8 cellular contexts compared by ENCODE assay signal in the genomic region with DNA sequence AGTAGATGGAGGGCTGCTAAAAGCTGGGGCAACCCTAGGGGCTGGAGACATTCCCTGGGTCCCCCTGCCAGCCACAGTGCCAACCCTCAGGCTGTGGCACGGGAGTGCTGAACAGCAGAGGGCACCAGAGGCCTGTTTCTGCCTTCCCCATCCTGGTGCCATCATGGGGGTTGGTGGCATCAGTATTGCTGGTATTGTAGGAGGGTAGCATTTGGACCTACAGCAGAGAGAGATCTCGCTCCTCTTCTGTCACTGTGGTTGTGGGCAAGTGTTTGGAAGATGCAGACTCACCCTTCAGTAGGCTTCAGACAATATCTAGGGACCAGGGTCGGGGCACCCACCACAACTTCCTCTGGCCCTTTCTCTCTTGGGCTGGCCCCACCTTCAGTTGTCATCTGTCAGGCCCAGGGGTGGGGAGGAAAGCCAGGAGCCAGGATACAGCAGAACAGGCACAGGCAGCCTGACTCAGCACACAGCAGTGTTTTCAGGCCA.
A peak's percentile ranks its signal among the peaks of the same experiment; 100 is the strongest.
DNase-seq lines count a peak whose midpoint lies in the region; ATAC-seq and TF ChIP-seq lines count a peak whose summit lies in the region.

No MANE protein-coding gene starts in this region.

- H3K27ac Mint-ChIP-seq in activated naive CD8-positive, alpha-beta T cell treated with anti-CD3 and anti-CD28 coated beads for 36 hours, result no peak overlapping the region

- no peak overlapping the region for H3K4me3 Mint-ChIP-seq in activated naive CD8-positive, alpha-beta T cell treated with anti-CD3 and anti-CD28 coated beads for 36 hours

- DNase-seq in COLO829 (ENCODE audit: low spot score) (peak; percentile 45), KG1 (lab: John Stamatoyannopoulos, UW) (peak; percentile 32), SW480 (ENCODE audit: low spot score) (peak; percentile 79), left cardiac atrium (peak; percentile 60), smooth muscle cell (lab: John Stamatoyannopoulos, UW; ENCODE audit: unreplicated experiment) (no peak), amniotic stem cell (lab: John Stamatoyannopoulos, UW) (no peak), OCI-M2 (lab: John Stamatoyannopoulos, UW; ENCODE audit: unreplicated experiment) (no peak)
- peak; percentile 36 for DNase-seq in activated naive CD8-positive, alpha-beta T cell treated with anti-CD3 and anti-CD28 coated beads for 36 hours

- no peak overlapping the region for H3K4me2 ChIP-seq in smooth muscle cell

- H3K79me2 ChIP-seq in smooth muscle cell (ENCODE audit: low read depth), result no peaks in the 10 kb centered on the region

- no peak overlapping the region for H2AFZ ChIP-seq in smooth muscle cell (ENCODE audit: low read depth)

- no peak overlapping the region for H3K27ac ChIP-seq in smooth muscle cell (ENCODE audit: low read depth)

- no peaks in the 10 kb centered on the region for H3K36me3 ChIP-seq in smooth muscle cell (ENCODE audit: low read depth)

- peaks cover 4% of the 10 kb centered on the region for H3K4me1 ChIP-seq in smooth muscle cell (ENCODE audit: low read depth)

- H3K27me3 ChIP-seq in smooth muscle cell (ENCODE audit: low read depth), result no peaks in the 10 kb centered on the region

- H3K9ac ChIP-seq in smooth muscle cell (ENCODE audit: low read depth), result no peak overlapping the region

- H3K4me1 Mint-ChIP-seq in activated naive CD8-positive, alpha-beta T cell treated with anti-CD3 and anti-CD28 coated beads for 36 hours, result peaks cover 24% of the 10 kb centered on the region

- WGBS in smooth muscle cell (ENCODE audit: low lambda C conversion rate), result 63% methylated on average over 3 of the region's 3 CpGs

- no peaks in the 10 kb centered on the region for H3K9me3 ChIP-seq in smooth muscle cell (replicated peaks; ENCODE audit: low read depth)

- peaks cover 4% of the 10 kb centered on the region for H3K27me3 Mint-ChIP-seq in activated naive CD8-positive, alpha-beta T cell treated with anti-CD3 and anti-CD28 coated beads for 36 hours

- intact Hi-C loops in left cardiac atrium (cut with DNase I), result loop anchor here in 1 of 2 donors (5.0 to 10.0 kb wide), 4 partner anchors 101 to 911 kb away; no protein-coding TSS in a partner anchor

- peak; percentile 62 to 83 for ATAC-seq in left cardiac atrium

- H3K4me3 ChIP-seq in smooth muscle cell, result no peak overlapping the region

- no peaks in the 10 kb centered on the region for H3K9me3 Mint-ChIP-seq in activated naive CD8-positive, alpha-beta T cell treated with anti-CD3 and anti-CD28 coated beads for 36 hours

- no peaks in the 10 kb centered on the region for H3K36me3 Mint-ChIP-seq in activated naive CD8-positive, alpha-beta T cell treated with anti-CD3 and anti-CD28 coated beads for 36 hours

- TF ChIP-seq CTCF in smooth muscle cell (IDR thresholded peaks at IDR 0.05; ENCODE audit: borderline replicate concordance, insufficient read depth, poor library complexity, severe bottlenecking), result peak; percentile 58

- H3F3A ChIP-seq in smooth muscle cell (ENCODE audit: low read depth), result no peaks in the 10 kb centered on the region

- no peaks in the 10 kb centered on the region for H4K20me1 ChIP-seq in smooth muscle cell (ENCODE audit: low read depth)

Comparison
In these comparisons a context has a peak if more than half of its experiments do, and no peak if none do; other contexts are left out.
1. DNase-seq: peak in COLO829 (single experiment), KG1 (single experiment), SW480 (single experiment), activated naive CD8-positive, alpha-beta T cell treated with anti-CD3 and anti-CD28 coated beads for 36 hours (single experiment) and left cardiac atrium (single experiment); none in smooth muscle cell (single experiment), amniotic stem cell (single experiment) and OCI-M2 (single experiment).